8 cellular contexts compared by ENCODE assay signal in genomic region chr11:57427692-57428082, GRCh38. TPM values are rescaled to one million over a fixed set of nuclear protein-coding genes. Genes with fewer than 3 reads are reported as not detected.
DNase-seq lines count a peak whose midpoint lies in the region; ATAC-seq and TF ChIP-seq lines count a peak whose summit lies in the region.

No MANE protein-coding gene starts in this region.

- ATAC-seq in GM23338, result no peak
- no peak for ATAC-seq in HG03520 (IDR thresholded peaks at IDR 0.05; ENCODE audit: unreplicated experiment)
- ATAC-seq in HG03571 (IDR thresholded peaks at IDR 0.05; ENCODE audit: unreplicated experiment), result no peak
- no peak for ATAC-seq in GM18502 (IDR thresholded peaks at IDR 0.05; ENCODE audit: poor library complexity, unreplicated experiment)
- ATAC-seq in GM19452 (IDR thresholded peaks at IDR 0.05; ENCODE audit: unreplicated experiment), result no peak

- H3K36me3 ChIP-seq in GM23338 (ENCODE audit: insufficient read depth), result no peaks in the 10 kb centered on the region; the same call in 1 of the 2 replicates
- no peaks in the 10 kb centered on the region for H3K36me3 ChIP-seq in adipocyte (ENCODE audit: control insufficient read depth, insufficient read depth, low read length, severe bottlenecking)
- peaks cover 0 to 5% (median 2%) of the 10 kb centered on the region in 3 donors for H3K36me3 ChIP-seq in skeletal muscle tissue (ENCODE audit: control insufficient read depth in 3 of 3, insufficient read depth in 3 of 3, low read length in 3 of 3)

- no peak overlapping the region for H3K27ac Mint-ChIP-seq in GM23338

- H3K27ac ChIP-seq in GM23338 (ENCODE audit: low read depth) (no peak overlapping the region), skeletal muscle tissue (ENCODE audit: low read depth, low read length) (peak overlapping the region; percentile 91)

- DNase-seq in GM23338 (ENCODE audit: low spot score) (no peak), adipocyte (ENCODE audit: low read depth) (no peak), hippocampal formation (lab: John Stamatoyannopoulos, UW) (peak; percentile 7 to 24)

- no peaks in the 10 kb centered on the region; the same call in 1 of the 2 replicates for H4K20me1 ChIP-seq in GM23338 (replicated peaks; ENCODE audit: insufficient read depth)

- peaks cover 21% of the 10 kb centered on the region for H3K27me3 Mint-ChIP-seq in GM23338 (ENCODE audit: insufficient read depth, low read depth, poor library complexity)

- no peak overlapping the region; the same call in 1 of the 2 replicates for H3K4me3 ChIP-seq in GM23338
- H3K4me3 ChIP-seq in adipocyte (ENCODE audit: low read length), result peak overlapping the region; percentile 75
- peak overlapping the region in 1 of 3 donors; percentile 22 for H3K4me3 ChIP-seq in skeletal muscle tissue (ENCODE audit: low read length in 3 of 3)

- H3K9me3 Mint-ChIP-seq in GM23338, result no peaks in the 10 kb centered on the region

- 0 out of 2 replicates have a peak, but pooled peaks cover 5% of the 10 kb centered on the region for H3K79me2 ChIP-seq in GM23338 (replicated peaks; ENCODE audit: insufficient read depth)

- peak overlapping the region; percentile 82 for H3K4me3 Mint-ChIP-seq in GM23338

- TF ChIP-seq CTCF in GM23338 (conservative IDR thresholded peaks at IDR 0.05; ENCODE audit: low read depth in 2 of 2), result no peak

- H3K9ac ChIP-seq in adipocyte (ENCODE audit: low read length), result peak overlapping the region; percentile 88
- H3K9ac ChIP-seq in skeletal muscle tissue (ENCODE audit: low read depth in 1 of 3, low read length in 3 of 3), result peak overlapping the region; percentile 73 to 84 (median 77)

- H3K4me1 ChIP-seq in GM23338 (ENCODE audit: insufficient read depth), result peaks cover 15% of the 10 kb centered on the region
- peaks cover 48% of the 10 kb centered on the region for H3K4me1 ChIP-seq in adipocyte (ENCODE audit: control insufficient read depth, insufficient read depth, low read length)
- peaks cover 48 to 49% (median 48%) of the 10 kb centered on the region in 3 donors for H3K4me1 ChIP-seq in skeletal muscle tissue (ENCODE audit: control insufficient read depth in 3 of 3, insufficient read depth in 3 of 3, low read length in 3 of 3)

- H3K9me3 ChIP-seq in adipocyte (ENCODE audit: control insufficient read depth, low read length) (no peaks in the 10 kb centered on the region), skeletal muscle tissue (ENCODE audit: control insufficient read depth in 3 of 3, low read length in 3 of 3) (no peaks in the 10 kb centered on the region)

- H3F3A ChIP-seq in GM23338 (replicated peaks; ENCODE audit: low read depth), result no peaks in the 10 kb centered on the region; the same call in 1 of the 2 replicates

- peaks cover 21% of the 10 kb centered on the region for H3K36me3 Mint-ChIP-seq in GM23338 (ENCODE audit: low read depth)

- H3K4me2 ChIP-seq in GM23338, result no peak overlapping the region; the same call in 1 of the 2 replicates

- no peaks in the 10 kb centered on the region for H3K9me2 ChIP-seq in GM23338 (ENCODE audit: insufficient read depth)

- H2AFZ ChIP-seq in GM23338, result peak overlapping the region; percentile 95

- H3K27me3 ChIP-seq in GM23338 (ENCODE audit: insufficient read depth), result peaks cover 13% of the 10 kb centered on the region; the same call in 1 of the 2 replicates
- no peaks in the 10 kb centered on the region for H3K27me3 ChIP-seq in adipocyte (replicated peaks; ENCODE audit: control insufficient read depth, insufficient read depth, low read length)
- no peaks in the 10 kb centered on the region for H3K27me3 ChIP-seq in skeletal muscle tissue (ENCODE audit: control insufficient read depth in 3 of 3, insufficient read depth in 3 of 3, low read length in 3 of 3)

- peaks cover 21% of the 10 kb centered on the region for H3K4me1 Mint-ChIP-seq in GM23338

TF ChIP-seq in GM23338, 12 proteins besides CTCF, POLR2A, EP300 and RAD21:
- no peak for TF ChIP-seq CREB1 (CRISPR knock-in tag; IDR thresholded peaks at IDR 0.05; ENCODE audit: low read depth)
- no peak for TF ChIP-seq ZNF114 (CRISPR knock-in tag; IDR thresholded peaks at IDR 0.05)
- TF ChIP-seq ZNF462 (CRISPR knock-in tag; IDR thresholded peaks at IDR 0.05), result no peak
- no peak for TF ChIP-seq POLR2AphosphoS5 (IDR thresholded peaks at IDR 0.05; ENCODE audit: low read depth)
- no peak for TF ChIP-seq STAT1 (IDR thresholded peaks at IDR 0.05; ENCODE audit: unreplicated experiment)
- TF ChIP-seq EZH2phosphoT487 (IDR thresholded peaks at IDR 0.05; ENCODE audit: unreplicated experiment), result no peak
- no peak for TF ChIP-seq ETS1 (IDR thresholded peaks at IDR 0.05)

RNA-seq across cellular contexts. Expression of gene SLC43A3, which starts 0.8 kb away (rescaled TPM):
- total RNA-seq in GM23338 (2014; rRNA removed; shearing (Covaris generic)), result 23.7 and 24.8 TPM in 2 replicates
- polyA plus RNA-seq in GM23338 (2016; fragmentation: Nextera tagmentation; extraction: Ambion mirVana), result 11.5 and 14.3 TPM in 2 replicates
- total RNA-seq in skeletal muscle tissue, result 15.1 TPM

RNA-seq across cellular contexts. Expression of gene RTN4RL2, which starts 32.6 kb away (rescaled TPM):
- 15.9 and 16.1 TPM in 2 replicates for total RNA-seq in GM23338 (2014; rRNA removed; shearing (Covaris generic))
- 13.1 and 13.9 TPM in 2 replicates for polyA plus RNA-seq in GM23338 (2016; fragmentation: Nextera tagmentation; extraction: Ambion mirVana)
- total RNA-seq in skeletal muscle tissue, result not detected

RNA-seq across cellular contexts. Expression of gene PRG2, which starts 37.2 kb away (rescaled TPM):
- total RNA-seq in GM23338 (2014; rRNA removed; shearing (Covaris generic)), result not detected in 2 replicates
- not detected in 2 replicates for polyA plus RNA-seq in GM23338 (2016; fragmentation: Nextera tagmentation; extraction: Ambion mirVana)
- total RNA-seq in skeletal muscle tissue, result 1.0 TPM

RNA-seq across cellular contexts. Expression of gene PRG3, which starts 46.7 kb away (rescaled TPM):
- total RNA-seq in GM23338 (2014; rRNA removed; shearing (Covaris generic)), result not detected in 2 replicates
- polyA plus RNA-seq in GM23338 (2016; fragmentation: Nextera tagmentation; extraction: Ambion mirVana), result not detected in 2 replicates
- 2.6 TPM for total RNA-seq in skeletal muscle tissue

Comparison
In these comparisons a context has a peak if more than half of its experiments do, and no peak if none do; other contexts are left out.
1. DNase-seq: peak in hippocampal formation (2 of 2); none in GM23338 (single experiment) and adipocyte (single experiment).
2. RNA of gene RTN4RL2, which starts 32.6 kb away (total RNA-seq): 15.9 to 16.1 TPM in GM23338; not detected in skeletal muscle tissue (single experiment); every median in the first group is over 10 times any median in the second.